In the genomic region with DNA sequence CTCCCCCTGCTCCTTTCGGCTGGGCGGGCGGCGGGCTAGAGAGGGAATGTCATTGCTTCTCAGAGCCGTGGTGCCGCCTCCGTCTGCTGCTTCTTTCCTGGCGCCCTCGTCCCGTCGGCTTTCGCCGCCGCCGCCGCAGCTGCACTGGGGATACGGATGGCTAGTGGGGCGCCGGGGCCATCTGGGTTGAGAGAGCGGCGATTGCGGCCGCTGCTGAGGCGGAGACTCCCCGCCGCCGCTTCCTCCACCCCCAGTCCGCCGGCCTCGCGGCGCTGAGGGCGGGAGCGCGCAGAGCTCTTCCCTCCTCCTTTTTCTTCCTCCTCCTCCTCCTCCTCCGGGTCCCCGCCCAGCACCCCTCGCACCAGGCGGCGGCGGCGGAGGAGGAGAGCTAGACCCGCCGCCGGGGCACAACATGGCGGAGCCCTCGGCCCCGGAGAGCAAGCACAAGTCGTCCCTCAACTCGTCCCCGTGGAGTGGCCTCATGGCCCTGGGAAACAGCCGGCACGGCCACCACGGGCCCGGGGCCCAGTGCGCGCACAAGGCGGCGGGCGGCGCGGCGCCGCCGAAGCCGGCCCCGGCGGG, we compare ENCODE assay signal across 8 cellular contexts. TPM values are rescaled to one million over a fixed set of nuclear protein-coding genes. Genes with fewer than 3 reads are reported as not detected.
DNase-seq lines count a peak whose midpoint lies in the region; ATAC-seq, FAIRE-seq and TF ChIP-seq lines count a peak whose summit lies in the region.

Gene STT3B, plus strand, starts transcription at position 339 of the 582 bp plus-strand sequence. Its CDS starts 74 bp downstream, at position 413.

- peak within 1 kb of the TSS; percentile 88 for H3K27ac ChIP-seq in CD4-positive, alpha-beta memory T cell (ENCODE audit: low read depth, low read length)
- peak within 1 kb of the TSS; percentile 92 for H3K27ac ChIP-seq in OCI-LY7 (ENCODE audit: low read depth, low read length, poor library complexity, severe bottlenecking)

- H3K4me1 ChIP-seq in CD4-positive, alpha-beta memory T cell (ENCODE audit: insufficient read depth, low read length) = peaks cover 37% of the 10 kb centered on the region
- H3K4me1 ChIP-seq in OCI-LY7 (ENCODE audit: insufficient read depth, low read length, poor library complexity, severe bottlenecking) (peaks cover 24% of the 10 kb centered on the region), neuron (ENCODE audit: insufficient read depth, low read length) (peaks cover 24% of the 10 kb centered on the region)

- peak within 1 kb of the TSS; percentile 98 to 99 (median 99) for H3K4me3 Mint-ChIP-seq in CD4-positive, alpha-beta memory T cell
- H3K4me3 Mint-ChIP-seq in activated T-helper 2 cell treated with anti-CD3 and anti-CD28 coated beads, Interferon-gamma antibody, Interleukin-2, Interleukin-4, amounts not matched to agents 10 μg/mL and 5 μg/mL and 100 μg/mL, durations not matched to agents 14 hours and 24 hours and 36 hours (ENCODE audit: low read depth) = peak within 1 kb of the TSS; percentile 96

- no peaks in the 10 kb centered on the region for H3K9me3 Mint-ChIP-seq in CD4-positive, alpha-beta memory T cell
- no peaks in the 10 kb centered on the region for H3K9me3 Mint-ChIP-seq in activated T-helper 2 cell treated with anti-CD3 and anti-CD28 coated beads, Interferon-gamma antibody, Interleukin-2, Interleukin-4, amounts not matched to agents 10 μg/mL and 5 μg/mL and 100 μg/mL, durations not matched to agents 14 hours and 24 hours and 36 hours

- no peak for TF ChIP-seq CTCF in OCI-LY7 (conservative IDR thresholded peaks at IDR 0.05; ENCODE audit: low read length)
- TF ChIP-seq CTCF in subcutaneous adipose tissue (IDR thresholded peaks at IDR 0.05; ENCODE audit: low read depth) = no peak

- peaks cover 12 to 39% (median 21%) of the 10 kb centered on the region in 4 donors for H3K4me1 Mint-ChIP-seq in CD4-positive, alpha-beta memory T cell
- peaks cover 20% of the 10 kb centered on the region for H3K4me1 Mint-ChIP-seq in activated T-helper 2 cell treated with anti-CD3 and anti-CD28 coated beads, Interferon-gamma antibody, Interleukin-2, Interleukin-4, amounts not matched to agents 10 μg/mL and 5 μg/mL and 100 μg/mL, durations not matched to agents 14 hours and 24 hours and 36 hours (ENCODE audit: low read depth)

- H3K27me3 Mint-ChIP-seq in CD4-positive, alpha-beta memory T cell = no peaks in the 10 kb centered on the region
- peaks cover 2% of the 10 kb centered on the region for H3K27me3 Mint-ChIP-seq in activated T-helper 2 cell treated with anti-CD3 and anti-CD28 coated beads, Interferon-gamma antibody, Interleukin-2, Interleukin-4, amounts not matched to agents 10 μg/mL and 5 μg/mL and 100 μg/mL, durations not matched to agents 14 hours and 24 hours and 36 hours (ENCODE audit: low read depth)

- H3K4me3 ChIP-seq in CD4-positive, alpha-beta memory T cell (ENCODE audit: low read length in 2 of 2) = peak within 1 kb of the TSS; percentile 70 to 84
- peak within 1 kb of the TSS; percentile 94 for H3K4me3 ChIP-seq in OCI-LY7 (ENCODE audit: low read depth, low read length, poor library complexity, severe bottlenecking)
- peak within 1 kb of the TSS; percentile 99 for H3K4me3 ChIP-seq in neuron (ENCODE audit: low read length)

- H3K27me3 ChIP-seq in CD4-positive, alpha-beta memory T cell (ENCODE audit: insufficient read depth, low read length) = no peaks in the 10 kb centered on the region
- no peaks in the 10 kb centered on the region for H3K27me3 ChIP-seq in neuron (ENCODE audit: insufficient read depth, low read length)

- POLR2A ChIA-PET in CD4-positive, alpha-beta memory T cell (lab: Charles Lee; ENCODE audit: partially characterized antibody) = interaction anchor here (0.6 to 4.8 kb wide), 67 partner anchors 8 to 1908 kb away, joined by 3 to 187 read pairs (median 5); partner anchors contain the start of genes CNOT10, GPD1L, TGFBR2 and UBP1
- POLR2A ChIA-PET in OCI-LY7 (lab: Charles Lee) = interaction anchor here (0.6 to 5.6 kb wide), 33 partner anchors 8 to 969 kb away, joined by 3 to 54 read pairs (median 3); partner anchors contain the start of gene ZNF860

- peaks cover 60% of the 10 kb centered on the region for H3K79me2 ChIP-seq in OCI-LY7 (ENCODE audit: insufficient read depth, low read depth, low read length)

- peak; percentile 63 for ATAC-seq in HG03432 (IDR thresholded peaks at IDR 0.05; ENCODE audit: unreplicated experiment)

- H3K9me3 ChIP-seq in CD4-positive, alpha-beta memory T cell (ENCODE audit: control insufficient read depth in 1 of 2, low read length in 2 of 2) = no peaks in the 10 kb centered on the region
- no peaks in the 10 kb centered on the region for H3K9me3 ChIP-seq in OCI-LY7 (ENCODE audit: low read length)
- H3K9me3 ChIP-seq in neuron (ENCODE audit: low read length) = no peaks in the 10 kb centered on the region

- DNase-seq in CD4-positive, alpha-beta memory T cell = peak in 2 of 5 donors; percentile 85 to 86
- DNase-seq in GM19239 (ENCODE audit: insufficient read length, low spot score) (peak; percentile 48), OCI-LY7 (ENCODE audit: low spot score) (peak; percentile 85), fibroblast of the conjunctiva (ENCODE audit: low read depth) (peak; percentile 72)
- DNase-seq in activated T-helper 2 cell treated with anti-CD3 and anti-CD28 coated beads, Interferon-gamma antibody, Interleukin-2, Interleukin-4, amounts not matched to agents 10 μg/mL and 5 μg/mL and 100 μg/mL, durations not matched to agents 14 hours and 24 hours and 36 hours (ENCODE audit: low spot score) = peak; percentile 84

- intact Hi-C loops in CD4-positive, alpha-beta memory T cell (cut with micrococcal nuclease) = loop anchor here (1.0 to 10.0 kb wide), 12 partner anchors 18 to 1153 kb away; partner anchors contain the start of genes CMTM6 and CNOT10
- intact Hi-C loops in OCI-LY7 (cut with micrococcal nuclease; ENCODE audit: unreplicated experiment) = loop anchor here (1.0 to 10.0 kb wide), 8 partner anchors 306 to 925 kb away; partner anchors contain the start of genes OSBPL10, TGFBR2 and ZNF860
- intact Hi-C loops in activated T-helper 2 cell treated with anti-CD3 and anti-CD28 coated beads, Interferon-gamma antibody, Interleukin-2, Interleukin-4, amounts not matched to agents 10 μg/mL and 5 μg/mL and 100 μg/mL, durations not matched to agents 14 hours and 24 hours and 36 hours (cut with micrococcal nuclease) = loop anchor here (1.0 to 10.0 kb wide), 15 partner anchors 60 to 1152 kb away; partner anchors contain the start of genes CMTM7, CNOT10 and GPD1L

- H3K36me3 Mint-ChIP-seq in CD4-positive, alpha-beta memory T cell = peaks cover 3 to 19% of the 10 kb centered on the region in 2 donors
- peaks cover 17% of the 10 kb centered on the region for H3K36me3 Mint-ChIP-seq in activated T-helper 2 cell treated with anti-CD3 and anti-CD28 coated beads, Interferon-gamma antibody, Interleukin-2, Interleukin-4, amounts not matched to agents 10 μg/mL and 5 μg/mL and 100 μg/mL, durations not matched to agents 14 hours and 24 hours and 36 hours (ENCODE audit: low read depth)

- peak within 1 kb of the TSS; percentile 91 for H3K4me2 ChIP-seq in OCI-LY7 (ENCODE audit: low read length)

- no peaks in the 10 kb centered on the region for H3K9me2 ChIP-seq in OCI-LY7 (ENCODE audit: insufficient read depth, low read length)

- no peaks in the 10 kb centered on the region for H3K36me3 ChIP-seq in CD4-positive, alpha-beta memory T cell (ENCODE audit: insufficient read depth, low read length)
- H3K36me3 ChIP-seq in OCI-LY7 (ENCODE audit: insufficient read depth, low read length) (peaks cover 32% of the 10 kb centered on the region), neuron (ENCODE audit: insufficient read depth, low read length) (no peaks in the 10 kb centered on the region)

- H2AFZ ChIP-seq in OCI-LY7 (ENCODE audit: low read length) (peak within 1 kb of the TSS; percentile 59; the same call in 1 of the 2 replicates), neuron (ENCODE audit: low read depth, low read length) (peak within 1 kb of the TSS; percentile 92)

- no peak for FAIRE-seq in GM19239 (lab: Jason Lieb, UNC)

- peak within 1 kb of the TSS in 6 of 7 donors; percentile 97 to 99 (median 98) for H3K27ac Mint-ChIP-seq in CD4-positive, alpha-beta memory T cell
- H3K27ac Mint-ChIP-seq in activated T-helper 2 cell treated with anti-CD3 and anti-CD28 coated beads, Interferon-gamma antibody, Interleukin-2, Interleukin-4, amounts not matched to agents 10 μg/mL and 5 μg/mL and 100 μg/mL, durations not matched to agents 14 hours and 24 hours and 36 hours = peak within 1 kb of the TSS; percentile 98

- peaks cover 34% of the 10 kb centered on the region for H4K20me1 ChIP-seq in OCI-LY7 (ENCODE audit: insufficient read depth, low read length)

- BruUV-seq in OCI-LY7 (replicated peaks; lab: Mats Ljungman, UMichigan) = no TSS peak

- CTCF ChIA-PET in CD4-positive, alpha-beta memory T cell (lab: Charles Lee; ENCODE audit: partially characterized antibody) = interaction anchor here (0.7 to 4.1 kb wide), 25 partner anchors 10 to 310 kb away, joined by 3 to 48 read pairs (median 5); no protein-coding TSS in a partner anchor
- CTCF ChIA-PET in OCI-LY7 (lab: Charles Lee; ENCODE audit: unreplicated experiment) = interaction anchor here (0.9 to 1.5 kb wide), 2 partner anchors 10 to 235 kb away, joined by 3 read pairs; no protein-coding TSS in a partner anchor

RNA-seq across cellular contexts. Expression of gene STT3B, which starts in this region (rescaled TPM):
- 100 to 1,000 TPM; 145 to 154 TPM for total RNA-seq in CD4-positive, alpha-beta memory T cell
- polyA plus RNA-seq in CD4-positive, alpha-beta memory T cell = 100 to 1,000 TPM; 165 to 183 TPM
- total RNA-seq in OCI-LY7 (2014; rRNA removed; shearing (Covaris generic)) = 65.7 and 93.5 TPM in 2 replicates
- total RNA-seq in OCI-LY7 (2022) = 122 and 123 TPM in 2 replicates
- total RNA-seq in activated T-helper 2 cell treated with anti-CD3 and anti-CD28 coated beads, Interferon-gamma antibody, Interleukin-2, Interleukin-4, amounts not matched to agents 10 μg/mL and 5 μg/mL and 100 μg/mL, durations not matched to agents 14 hours and 24 hours and 36 hours = 106 and 114 TPM in 2 replicates
- 100 to 1,000 TPM in 2 of 4 donors, 10 to 100 TPM in 2; 57.6 to 128 (median 103) TPM for total RNA-seq in subcutaneous adipose tissue
